ENCODE assay signal across 8 cellular contexts in the genomic region with DNA sequence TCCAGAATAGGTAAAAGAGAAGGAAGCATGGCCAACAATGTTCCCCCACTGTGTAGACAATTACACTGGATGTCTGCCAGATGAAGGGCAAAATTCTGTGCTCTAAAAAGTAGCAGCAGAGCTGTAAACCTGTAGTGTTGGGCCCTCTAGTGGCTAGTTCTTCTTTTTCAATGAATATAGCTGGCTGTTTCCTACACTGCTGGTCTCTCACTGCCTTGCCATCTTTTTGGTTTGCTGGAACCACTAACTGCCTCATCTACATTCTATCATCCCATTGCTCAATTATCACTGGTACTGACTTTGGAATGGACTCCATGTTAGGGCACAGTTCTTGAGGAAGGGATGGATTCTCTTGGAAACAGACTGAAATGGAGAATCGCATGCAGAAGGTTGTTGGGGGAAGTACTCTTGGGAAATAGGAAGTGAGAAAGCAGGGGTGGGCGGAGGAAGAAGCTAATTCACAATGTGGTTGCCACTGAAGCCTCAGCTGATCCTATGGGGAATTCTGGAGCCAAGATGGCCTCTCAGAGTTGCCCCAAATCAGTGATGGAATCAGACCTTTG. TPM values are rescaled to one million over a fixed set of nuclear protein-coding genes. Genes with fewer than 3 reads are reported as not detected.
DNase-seq lines count a peak whose midpoint lies in the region; ATAC-seq and TF ChIP-seq lines count a peak whose summit lies in the region.

No MANE protein-coding gene starts in this region.

- H3K4me3 ChIP-seq in Jurkat, Clone E6-1 (ENCODE audit: low read length) = no peak overlapping the region
- H3K4me3 ChIP-seq in fibroblast of pulmonary artery (replicated peaks; ENCODE audit: low read depth, low read length) = no peak overlapping the region

- in situ Hi-C loops in GM13976 (cut with MboI; ENCODE audit: low sequenced_read_pairs, unreplicated experiment) = no loop called here

- ATAC-seq in HG02840 (IDR thresholded peaks at IDR 0.05; ENCODE audit: low FRiP score, unreplicated experiment) = no peak

- TF ChIP-seq CTCF in GM13976 (IDR thresholded peaks at IDR 0.05; ENCODE audit: borderline replicate concordance, control extremely low read depth, extremely low read depth, insufficient read depth, missing control alignments) (peak; percentile 32), fibroblast of pulmonary artery (IDR thresholded peaks at IDR 0.05; ENCODE audit: low read length, missing control alignments) (peak; percentile 71)

- DNase-seq in AG08396 (ENCODE audit: low spot score) (peak; percentile 73), GM13976 (ENCODE audit: low spot score) (peak; percentile 64), NOMO-1 treated with DMSO at 0.1 percent for 48 hours (lab: John Stamatoyannopoulos, UW; ENCODE audit: unreplicated experiment) (peak; percentile 88), activated T-cell treated with anti-CD3 and anti-CD28 coated beads for 24 hours (ENCODE audit: low read depth) (peak; percentile 35), fibroblast of pulmonary artery (ENCODE audit: low read depth) (peak; percentile 91), non-pigmented ciliary epithelial cell (ENCODE audit: low read depth) (peak; percentile 53)
- DNase-seq in Jurkat, Clone E6-1 (ENCODE audit: low read depth, low spot score) = peak; percentile 75

RNA-seq across cellular contexts. Expression of a gene that starts 17.9 kb away (rescaled TPM):
- polyA plus RNA-seq in Jurkat, Clone E6-1 (2012; ENCODE audit: insufficient read depth, insufficient read length) = not detected

RNA-seq across cellular contexts. Expression of a gene that starts 44.1 kb away (rescaled TPM):
- 5.5 TPM for polyA plus RNA-seq in Jurkat, Clone E6-1 (2012; ENCODE audit: insufficient read depth, insufficient read length)

RNA-seq across cellular contexts. Expression of a gene that starts 51.2 kb away (rescaled TPM):
- polyA plus RNA-seq in Jurkat, Clone E6-1 (2012; ENCODE audit: insufficient read depth, insufficient read length) = 4.4 TPM

Comparison
In these comparisons a context has a peak if more than half of its experiments do, and no peak if none do; other contexts are left out.
1. DNase-seq: peak in every context shown above with its lines; median percentile 91 in fibroblast of pulmonary artery; 88 in NOMO-1 treated with DMSO at 0.1 percent for 48 hours; 75 in Jurkat, Clone E6-1; 73 in AG08396; 64 in GM13976; 53 in non-pigmented ciliary epithelial cell; 35 in activated T-cell treated with anti-CD3 and anti-CD28 coated beads for 24 hours.